In genomic region chr7:101743241-101743994, GRCh38 we compare ENCODE assay signal across 7 cellular contexts.
A peak's percentile ranks its signal among the peaks of the same experiment; 100 is the strongest.
DNase-seq lines count a peak whose midpoint lies in the region; ATAC-seq and FAIRE-seq lines count a peak whose summit lies in the region.

No MANE protein-coding gene starts in this region.

- ATAC-seq in HG03108 (IDR thresholded peaks at IDR 0.05; ENCODE audit: unreplicated experiment): no peak

- peaks cover 62% of the 10 kb centered on the region for H3K4me1 Mint-ChIP-seq in dendritic cell treated with granulocyte-macrophage colony-stimulating factor and Interleukin-4, amounts not matched to agents 40 ng/mL and 50 ng/mL, for 4 days (ENCODE audit: low read depth)

- H3K36me3 Mint-ChIP-seq in dendritic cell treated with granulocyte-macrophage colony-stimulating factor and Interleukin-4, amounts not matched to agents 40 ng/mL and 50 ng/mL, for 4 days (ENCODE audit: low read depth): no peaks in the 10 kb centered on the region

- FAIRE-seq in GM19239 (lab: Jason Lieb, UNC): no peak

- DNase-seq in GM19239 (ENCODE audit: insufficient read length, low spot score) (peak; percentile 62), NCI-H2196 (lab: John Stamatoyannopoulos, UW; ENCODE audit: unreplicated experiment) (peak; percentile 62), medulla oblongata (ENCODE audit: extremely low spot score) (peak; percentile 3)
- peak; percentile 47 to 60 for DNase-seq in activated CD4-positive, alpha-beta T cell treated with anti-CD3 and anti-CD28 coated beads for 4 hours
- peak; percentile 39 for DNase-seq in stimulated activated CD8-positive, alpha-beta memory T cell treated with anti-CD3 and anti-CD28 coated beads, Interleukin-15, amount 100 ng/mL, for 1 hour (ENCODE audit: low read depth)

- peaks cover 23% of the 10 kb centered on the region for H3K27me3 Mint-ChIP-seq in dendritic cell treated with granulocyte-macrophage colony-stimulating factor and Interleukin-4, amounts not matched to agents 40 ng/mL and 50 ng/mL, for 4 days

- no peaks in the 10 kb centered on the region for H3K9me3 Mint-ChIP-seq in dendritic cell treated with granulocyte-macrophage colony-stimulating factor and Interleukin-4, amounts not matched to agents 40 ng/mL and 50 ng/mL, for 4 days

- intact Hi-C loops in dendritic cell treated with granulocyte-macrophage colony-stimulating factor and Interleukin-4, amounts not matched to agents 40 ng/mL and 50 ng/mL, for 4 days (cut with micrococcal nuclease): loop anchor here (1.0 kb wide), 1 partner anchor 72 kb away; no protein-coding TSS in a partner anchor

- peak overlapping the region; percentile 73 for H3K4me3 Mint-ChIP-seq in dendritic cell treated with granulocyte-macrophage colony-stimulating factor and Interleukin-4, amounts not matched to agents 40 ng/mL and 50 ng/mL, for 4 days

- no peak overlapping the region for H3K27ac Mint-ChIP-seq in dendritic cell treated with granulocyte-macrophage colony-stimulating factor and Interleukin-4, amounts not matched to agents 40 ng/mL and 50 ng/mL, for 4 days

Comparison
In these comparisons a context has a peak if more than half of its experiments do, and no peak if none do; other contexts are left out.
1. DNase-seq: peak in every context shown above with its lines; median percentile 62 in GM19239; 62 in NCI-H2196; 54 in activated CD4-positive, alpha-beta T cell treated with anti-CD3 and anti-CD28 coated beads for 4 hours; 39 in stimulated activated CD8-positive, alpha-beta memory T cell treated with anti-CD3 and anti-CD28 coated beads, Interleukin-15, amount 100 ng/mL, for 1 hour; 3 in medulla oblongata.